20 cellular contexts compared by ENCODE assay signal in the genomic region with DNA sequence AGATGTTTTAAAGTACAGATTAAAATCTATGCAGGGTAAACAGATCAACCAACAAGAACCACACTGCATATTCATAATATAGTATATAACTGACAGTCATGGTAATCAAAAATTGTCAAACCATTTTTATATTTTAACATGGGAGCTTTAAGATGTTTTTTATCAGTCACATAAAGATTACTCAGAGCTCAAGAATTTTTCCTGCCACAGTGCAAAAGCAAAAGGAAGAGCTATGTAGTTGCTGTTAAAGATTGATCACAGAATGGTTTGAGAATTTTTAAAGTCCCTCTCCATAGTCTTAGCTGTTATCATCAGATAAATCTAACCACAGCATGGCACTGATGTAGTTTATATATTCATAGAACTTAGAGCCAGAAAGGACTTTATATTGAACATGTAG. TPM values are rescaled to one million over a fixed set of nuclear protein-coding genes. Genes with fewer than 3 reads are reported as not detected.
DNase-seq lines count a peak whose midpoint lies in the region; ATAC-seq and TF ChIP-seq lines count a peak whose summit lies in the region.
"Had no signal": no experiment of that assay in that cellular context is flagged by ENCODE, and none has a peak within 500 bp of the region (broad histone marks: within the 10 kb centered on the region; RNA-seq: fewer than 3 reads in every experiment).

No MANE protein-coding gene starts in this region.

- H3K36me3 Mint-ChIP-seq in activated CD4-positive, alpha-beta memory T cell treated with anti-CD3 and anti-CD28 coated beads, Interleukin-2, amount 10 ng/mL, durations not matched to agents 7 days and 5 days (ENCODE audit: low read depth): no peaks in the 10 kb centered on the region

- no peak overlapping the region for H3K27ac Mint-ChIP-seq in activated CD4-positive, alpha-beta memory T cell treated with anti-CD3 and anti-CD28 coated beads, Interleukin-2, amount 10 ng/mL, durations not matched to agents 7 days and 5 days
- H3K27ac Mint-ChIP-seq: B cell had no signal

- no peaks in the 10 kb centered on the region for H3K27me3 Mint-ChIP-seq in activated CD4-positive, alpha-beta memory T cell treated with anti-CD3 and anti-CD28 coated beads, Interleukin-2, amount 10 ng/mL, durations not matched to agents 7 days and 5 days
- H3K27me3 Mint-ChIP-seq: B cell had no signal

- in situ Hi-C loops in ACHN (cut with HindIII; ENCODE audit: low pct_ligation_motif_present, low pct_unique_long_range_greater_than_20kb, low sequenced_read_pairs): no loop called here

- POLR2A ChIA-PET in activated CD4-positive, alpha-beta memory T cell treated with anti-CD3 and anti-CD28 coated beads, Interleukin-2, amount 10 ng/mL, durations not matched to agents 7 days and 5 days (lab: Charles Lee): no interaction called here

- no peaks in the 10 kb centered on the region for H3K9me3 Mint-ChIP-seq in activated CD4-positive, alpha-beta memory T cell treated with anti-CD3 and anti-CD28 coated beads, Interleukin-2, amount 10 ng/mL, durations not matched to agents 7 days and 5 days

- H3K4me1 Mint-ChIP-seq in activated CD4-positive, alpha-beta memory T cell treated with anti-CD3 and anti-CD28 coated beads, Interleukin-2, amount 10 ng/mL, durations not matched to agents 7 days and 5 days: peaks cover 6% of the 10 kb centered on the region
- H3K4me1 Mint-ChIP-seq: B cell had no signal

- H3K4me3 Mint-ChIP-seq in activated CD4-positive, alpha-beta memory T cell treated with anti-CD3 and anti-CD28 coated beads, Interleukin-2, amount 10 ng/mL, durations not matched to agents 7 days and 5 days: no peak overlapping the region
- H3K4me3 Mint-ChIP-seq: B cell had no signal

- H3K4me3 ChIP-seq in cardiac fibroblast (replicated peaks in 1 of 2; ENCODE audit: low read depth in 2 of 2, low read length in 2 of 2): no peak overlapping the region

- TF ChIP-seq CTCF in cardiac fibroblast (IDR thresholded peaks at IDR 0.05; ENCODE audit: low read depth, low read length): no peak

- DNase-seq in ACHN (peak; percentile 62), M059J (ENCODE audit: low read depth) (peak; percentile 49), cardiac fibroblast (ENCODE audit: low read depth in 2 of 2) (peak; percentile 15 to 24), kidney glomerular epithelial cell (lab: John Stamatoyannopoulos, UW) (peak; percentile 2), NCI-H345 treated with DMSO at 0.1 percent for 48 hours (lab: John Stamatoyannopoulos, UW; ENCODE audit: unreplicated experiment) (no peak)
- no peak for DNase-seq in activated CD4-positive, alpha-beta memory T cell treated with anti-CD3 and anti-CD28 coated beads, Interleukin-2, amount 10 ng/mL, durations not matched to agents 7 days and 5 days
- DNase-seq: DMS79 treated with DMSO at 0.1 percent for 48 hours, GDM1, GOT3, NCI-H1417 treated with DMSO at 0.1 percent for 48 hours, NCI-H187 treated with DMSO at 0.1 percent for 48 hours, NCI-H2227 treated with DMSO at 0.1 percent for 48 hours, NCI-H524, NCI-H82, SIG-M5 had no signal

- no peak for ATAC-seq in GM21737 (IDR thresholded peaks at IDR 0.05; ENCODE audit: unreplicated experiment)
- no peak for ATAC-seq in HG03378 (IDR thresholded peaks at IDR 0.05; ENCODE audit: unreplicated experiment)

- CTCF ChIA-PET in activated CD4-positive, alpha-beta memory T cell treated with anti-CD3 and anti-CD28 coated beads, Interleukin-2, amount 10 ng/mL, durations not matched to agents 7 days and 5 days (lab: Charles Lee): interaction anchor here (1.3 kb wide), 1 partner anchor 22 kb away, joined by 3 read pairs; no protein-coding TSS in a partner anchor

RNA-seq across cellular contexts. Expression of a gene that starts 8.5 kb away (rescaled TPM):
- total RNA-seq in M059J (2014; rRNA removed; shearing (Covaris generic)): 3.2 and 5.5 TPM in 2 replicates
- total RNA-seq in activated CD4-positive, alpha-beta memory T cell treated with anti-CD3 and anti-CD28 coated beads, Interleukin-2, amount 10 ng/mL, durations not matched to agents 7 days and 5 days: under 1 TPM; 0.35 to 0.45 TPM
- total RNA-seq: HT-29 had no signal

RNA-seq across cellular contexts. Expression of a gene that starts 47.0 kb away (rescaled TPM):
- not detected in 2 replicates for total RNA-seq in M059J (2014; rRNA removed; shearing (Covaris generic))
- total RNA-seq in activated CD4-positive, alpha-beta memory T cell treated with anti-CD3 and anti-CD28 coated beads, Interleukin-2, amount 10 ng/mL, durations not matched to agents 7 days and 5 days: not detected
- total RNA-seq: B cell, HT-29, MCF 10A had no signal

Comparison
In these comparisons a context has a peak if more than half of its experiments do, and no peak if none do; other contexts are left out.
1. DNase-seq: peak in ACHN (single experiment), M059J (single experiment), cardiac fibroblast (2 of 2) and kidney glomerular epithelial cell (single experiment); none in NCI-H345 treated with DMSO at 0.1 percent for 48 hours (single experiment) and activated CD4-positive, alpha-beta memory T cell treated with anti-CD3 and anti-CD28 coated beads, Interleukin-2, amount 10 ng/mL, durations not matched to agents 7 days and 5 days (single experiment).